Comparison of ENCODE assay signal across 29 cellular contexts in genomic region chr2:17657759-17658158, GRCh38.
"Had no signal": no experiment of that assay in that cellular context is flagged by ENCODE, and none has a peak within 500 bp of the region (broad histone marks: within the 10 kb centered on the region; RNA-seq: fewer than 3 reads in every experiment).

No MANE protein-coding gene starts in this region.

- H3K4me1 ChIP-seq: ascending aorta, body of pancreas, breast epithelium had no signal

- H3K4me3 ChIP-seq: ascending aorta, body of pancreas, breast epithelium had no signal

- H3K27ac Mint-ChIP-seq: activated CD4-positive, alpha-beta memory T cell treated with anti-CD3 and anti-CD28 coated beads, Interleukin-2, amount 10 ng/mL, durations not matched to agents 7 days and 5 days; activated naive CD4-positive, alpha-beta T cell treated with anti-CD3 and anti-CD28 coated beads, Interleukin-2, amount 50 U/mL, for 24 hours; activated naive CD8-positive, alpha-beta T cell treated with anti-CD3 and anti-CD28 coated beads, Interleukin-2, amount 10 ng/mL, durations not matched to agents 7 days and 5 days had no signal

- H3K27ac ChIP-seq: ascending aorta, body of pancreas, breast epithelium, WERI-Rb-1 had no signal

- H3K4me1 Mint-ChIP-seq: activated naive CD4-positive, alpha-beta T cell treated with anti-CD3 and anti-CD28 coated beads, Interleukin-2, amount 50 U/mL, for 24 hours had no signal

- H3K9me3 ChIP-seq: ascending aorta, body of pancreas, breast epithelium had no signal

- H3K9me3 Mint-ChIP-seq: activated CD4-positive, alpha-beta memory T cell treated with anti-CD3 and anti-CD28 coated beads, Interleukin-2, amount 10 ng/mL, durations not matched to agents 7 days and 5 days; activated naive CD4-positive, alpha-beta T cell treated with anti-CD3 and anti-CD28 coated beads, Interleukin-2, amount 50 U/mL, for 24 hours; activated naive CD8-positive, alpha-beta T cell treated with anti-CD3 and anti-CD28 coated beads, Interleukin-2, amount 10 ng/mL, durations not matched to agents 7 days and 5 days had no signal

- H3K4me3 Mint-ChIP-seq: activated CD4-positive, alpha-beta memory T cell treated with anti-CD3 and anti-CD28 coated beads, Interleukin-2, amount 10 ng/mL, durations not matched to agents 7 days and 5 days; activated CD8-positive, alpha-beta memory T cell treated with anti-CD3 and anti-CD28 coated beads, Interleukin-2, amount 10 ng/mL, durations not matched to agents 7 days and 5 days; activated naive CD4-positive, alpha-beta T cell treated with anti-CD3 and anti-CD28 coated beads, Interleukin-2, amount 50 U/mL, for 24 hours; activated naive CD8-positive, alpha-beta T cell treated with anti-CD3 and anti-CD28 coated beads, Interleukin-2, amount 10 ng/mL, durations not matched to agents 7 days and 5 days had no signal

- DNase-seq: activated CD4-positive, alpha-beta memory T cell treated with anti-CD3 and anti-CD28 coated beads, Interleukin-2, amount 10 ng/mL, durations not matched to agents 7 days and 5 days; activated CD4-positive, alpha-beta T cell treated with anti-CD3 and anti-CD28 coated beads for 1 hour; activated CD4-positive, CD25-positive, alpha-beta regulatory T cell; activated CD8-positive, alpha-beta memory T cell treated with anti-CD3 and anti-CD28 coated beads for 24 hours; activated CD8-positive, alpha-beta memory T cell treated with anti-CD3 and anti-CD28 coated beads, Interleukin-2, amount 10 ng/mL, durations not matched to agents 7 days and 5 days; activated CD8-positive, alpha-beta memory T cell treated with anti-CD3 and anti-CD28 coated beads, Interleukin-2, amount 50 U/mL, for 48 hours; activated effector memory CD4-positive, alpha-beta T cell treated with anti-CD3 and anti-CD28 coated beads, Interleukin-2, amount 50 U/mL, for 16 hours; activated naive CD4-positive, alpha-beta T cell; activated naive CD8-positive, alpha-beta T cell treated with anti-CD3 and anti-CD28 coated beads, Interleukin-2, amount 10 ng/mL, durations not matched to agents 7 days and 5 days; amygdala; body of pancreas; Karpas-422; NCI-H1105; NCI-H1436; NCI-H1694; NCI-H1930; NCI-H2081 treated with DMSO at 0.1 percent for 48 hours; NCI-H226; NCI-H446 treated with DMSO at 0.1 percent for 48 hours; NCI-H69; NK-92 treated with Interleukin-12 subunit alpha and Interleukin-12 subunit beta, amount 100 ng/mL, for 24 hours; OCI-M1; Right ventricle myocardium superior; SW 1271; T-helper 9 cell; WERI-Rb-1 had no signal

- H3K27me3 Mint-ChIP-seq: activated CD4-positive, alpha-beta memory T cell treated with anti-CD3 and anti-CD28 coated beads, Interleukin-2, amount 10 ng/mL, durations not matched to agents 7 days and 5 days; activated CD8-positive, alpha-beta memory T cell treated with anti-CD3 and anti-CD28 coated beads, Interleukin-2, amount 10 ng/mL, durations not matched to agents 7 days and 5 days; activated naive CD4-positive, alpha-beta T cell treated with anti-CD3 and anti-CD28 coated beads, Interleukin-2, amount 50 U/mL, for 24 hours; activated naive CD8-positive, alpha-beta T cell treated with anti-CD3 and anti-CD28 coated beads, Interleukin-2, amount 10 ng/mL, durations not matched to agents 7 days and 5 days had no signal

- H3K27me3 ChIP-seq: ascending aorta, body of pancreas, breast epithelium had no signal

- ATAC-seq: body of pancreas had no signal

- H3K36me3 ChIP-seq: ascending aorta, breast epithelium had no signal
